ENCODE assay signal across 8 cellular contexts in genomic region chrX:48957827-48958634, GRCh38. TPM values are rescaled to one million over a fixed set of nuclear protein-coding genes. Genes with fewer than 3 reads are reported as not detected.
DNase-seq lines count a peak whose midpoint lies in the region; ATAC-seq lines count a peak whose summit lies in the region.

No MANE protein-coding gene starts in this region.

- DNase-seq in C1 segment of cervical spinal cord (lab: John Stamatoyannopoulos, UW) (peak; percentile 29 to 96 (median 89)), NCI-H69 (lab: John Stamatoyannopoulos, UW) (peak; percentile 97), dedifferentiated amniotic fluid mesenchymal stem cell (ENCODE audit: extremely low spot score) (peak; percentile 95), left lobe of liver (ENCODE audit: low spot score) (peak; percentile 95)
- DNase-seq in activated CD4-positive, alpha-beta T cell treated with anti-CD3 and anti-CD28 coated beads, Interleukin-2, amount 50 U/mL, for 1 hour = peak; percentile 91
- DNase-seq in stimulated activated CD4-positive, alpha-beta T cell treated with anti-CD3 and anti-CD28 coated beads, Interleukin-2, amount 100 ng/mL, for 24 hours = peak; percentile 89

- ATAC-seq in GM19372 (IDR thresholded peaks at IDR 0.05; ENCODE audit: low read depth, unreplicated experiment) (peak; percentile 82), HG03521 (IDR thresholded peaks at IDR 0.05; ENCODE audit: unreplicated experiment) (peak; percentile 79), left lobe of liver (peak; percentile 89)

RNA-seq across cellular contexts. Expression of gene OTUD5, which starts 0.6 kb away (rescaled TPM):
- total RNA-seq in left lobe of liver = 21.8 TPM

RNA-seq across cellular contexts. Expression of gene KCND1, which starts 13.6 kb away (rescaled TPM):
- 0.68 TPM for total RNA-seq in left lobe of liver

RNA-seq across cellular contexts. Expression of gene PIM2, which starts 39.2 kb away (rescaled TPM):
- total RNA-seq in left lobe of liver = 3.8 TPM

RNA-seq across cellular contexts. Expression of gene GRIPAP1, which starts 44.0 kb away (rescaled TPM):
- total RNA-seq in left lobe of liver = 22.7 TPM

RNA-seq across cellular contexts. Expression of gene SLC35A2, which starts 46.6 kb away (rescaled TPM):
- total RNA-seq in left lobe of liver = 18.7 TPM

Comparison
In these comparisons a context has a peak if more than half of its experiments do, and no peak if none do; other contexts are left out.
1. Peak in every context shown above with its lines: DNase-seq and ATAC-seq.